ENCODE assay signal across 9 cellular contexts in genomic region chr9:93592389-93593021, GRCh38. TPM values are rescaled to one million over a fixed set of nuclear protein-coding genes. Genes with fewer than 3 reads are reported as not detected.
DNase-seq lines count a peak whose midpoint lies in the region; ATAC-seq and TF ChIP-seq lines count a peak whose summit lies in the region.
"Had no signal": no experiment of that assay in that cellular context is flagged by ENCODE, and none has a peak within 500 bp of the region (broad histone marks: within the 10 kb centered on the region; RNA-seq: fewer than 3 reads in every experiment).

No MANE protein-coding gene starts in this region.

- no peaks in the 10 kb centered on the region for H3K27me3 Mint-ChIP-seq in activated T-helper 2 cell treated with anti-CD3 and anti-CD28 coated beads, Interferon-gamma antibody, Interleukin-2, Interleukin-4, amounts not matched to agents 10 μg/mL and 5 μg/mL and 100 μg/mL, durations not matched to agents 14 hours and 24 hours and 36 hours (ENCODE audit: low read depth)

- no peak overlapping the region for H3K27ac ChIP-seq in aorta (ENCODE audit: low read depth in 1 of 2, low read length in 2 of 2)

- no peaks in the 10 kb centered on the region for H3K4me1 ChIP-seq in aorta (ENCODE audit: control insufficient read depth in 1 of 2, insufficient read depth in 2 of 2, low read length in 2 of 2)

- TF ChIP-seq CTCF in foreskin fibroblast (IDR thresholded peaks at IDR 0.05; ENCODE audit: low read depth, low read length): peak; percentile 11

- DNase-seq in left ventricle myocardium superior (no peak), Right ventricle myocardium inferior (ENCODE audit: missing footprints) (no peak), RKO (ENCODE audit: low spot score) (peak; percentile 22), foreskin fibroblast (peak in 1 of 2 donors; percentile 33), aorta (peak; percentile 34 to 37), KBM-7 (no peak)
- no peak for DNase-seq in activated T-helper 2 cell treated with anti-CD3 and anti-CD28 coated beads, Interferon-gamma antibody, Interleukin-2, Interleukin-4, amounts not matched to agents 10 μg/mL and 5 μg/mL and 100 μg/mL, durations not matched to agents 14 hours and 24 hours and 36 hours (ENCODE audit: low spot score)
- DNase-seq: cerebellar nuclear complex had no signal

- H3K27ac Mint-ChIP-seq in activated T-helper 2 cell treated with anti-CD3 and anti-CD28 coated beads, Interferon-gamma antibody, Interleukin-2, Interleukin-4, amounts not matched to agents 10 μg/mL and 5 μg/mL and 100 μg/mL, durations not matched to agents 14 hours and 24 hours and 36 hours: no peak overlapping the region

- H3K36me3 Mint-ChIP-seq in activated T-helper 2 cell treated with anti-CD3 and anti-CD28 coated beads, Interferon-gamma antibody, Interleukin-2, Interleukin-4, amounts not matched to agents 10 μg/mL and 5 μg/mL and 100 μg/mL, durations not matched to agents 14 hours and 24 hours and 36 hours (ENCODE audit: low read depth): no peaks in the 10 kb centered on the region

- H3K9me3 ChIP-seq in aorta (ENCODE audit: control insufficient read depth, low read length): no peaks in the 10 kb centered on the region

- H3K4me1 Mint-ChIP-seq in activated T-helper 2 cell treated with anti-CD3 and anti-CD28 coated beads, Interferon-gamma antibody, Interleukin-2, Interleukin-4, amounts not matched to agents 10 μg/mL and 5 μg/mL and 100 μg/mL, durations not matched to agents 14 hours and 24 hours and 36 hours (ENCODE audit: low read depth): peaks cover 13% of the 10 kb centered on the region

- WGBS in aorta, 2 donors: 75 to 81% methylated on average over 7 of the region's 7 CpGs

- H3K9me3 Mint-ChIP-seq in activated T-helper 2 cell treated with anti-CD3 and anti-CD28 coated beads, Interferon-gamma antibody, Interleukin-2, Interleukin-4, amounts not matched to agents 10 μg/mL and 5 μg/mL and 100 μg/mL, durations not matched to agents 14 hours and 24 hours and 36 hours: no peaks in the 10 kb centered on the region

- intact Hi-C loops in left ventricle myocardium superior (cut with micrococcal nuclease): no loop called here
- intact Hi-C loops in Right ventricle myocardium inferior (cut with DNase I): no loop called here
- intact Hi-C loops in aorta (cut with DNase I): no loop called here
- intact Hi-C loops in activated T-helper 2 cell treated with anti-CD3 and anti-CD28 coated beads, Interferon-gamma antibody, Interleukin-2, Interleukin-4, amounts not matched to agents 10 μg/mL and 5 μg/mL and 100 μg/mL, durations not matched to agents 14 hours and 24 hours and 36 hours (cut with micrococcal nuclease): no loop called here

- in situ Hi-C loops in KBM-7 (cut with MboI; ENCODE audit: low pct_unique_long_range_greater_than_20kb, low sequenced_read_pairs): loop anchor here (25.0 kb wide), 1 partner anchor 95 kb away; no protein-coding TSS in a partner anchor

- no peaks in the 10 kb centered on the region for H3K27me3 ChIP-seq in aorta (ENCODE audit: control insufficient read depth in 1 of 2, insufficient read depth in 2 of 2, low read length in 1 of 2)

- H3K4me3 ChIP-seq in foreskin fibroblast (ENCODE audit: low read depth in 1 of 2, low read length in 2 of 2) (no peak overlapping the region), aorta (ENCODE audit: low read length in 2 of 2) (no peak overlapping the region)

- no peak overlapping the region for H3K4me3 Mint-ChIP-seq in activated T-helper 2 cell treated with anti-CD3 and anti-CD28 coated beads, Interferon-gamma antibody, Interleukin-2, Interleukin-4, amounts not matched to agents 10 μg/mL and 5 μg/mL and 100 μg/mL, durations not matched to agents 14 hours and 24 hours and 36 hours (ENCODE audit: low read depth)

- no peaks in the 10 kb centered on the region for H3K36me3 ChIP-seq in aorta (ENCODE audit: control insufficient read depth in 1 of 2, insufficient read depth in 2 of 2, low read length in 1 of 2)

- peak; percentile 4 for ATAC-seq in left ventricle myocardium superior
- ATAC-seq in Right ventricle myocardium inferior: no peak
- ATAC-seq in aorta (ENCODE audit: low FRiP score): no peak
- no peak for ATAC-seq in HG03457 (IDR thresholded peaks at IDR 0.05; ENCODE audit: unreplicated experiment)

RNA-seq across cellular contexts. Expression of gene PHF2, which starts 16.1 kb away (rescaled TPM):
- total RNA-seq in left ventricle myocardium superior: 32.0 TPM
- 28.7 TPM for total RNA-seq in Right ventricle myocardium inferior
- total RNA-seq in aorta: 10 to 100 TPM; 29.2 to 32.4 TPM
- polyA plus RNA-seq in aorta: 10 to 100 TPM; 10.3 to 26.7 TPM
- total RNA-seq in activated T-helper 2 cell treated with anti-CD3 and anti-CD28 coated beads, Interferon-gamma antibody, Interleukin-2, Interleukin-4, amounts not matched to agents 10 μg/mL and 5 μg/mL and 100 μg/mL, durations not matched to agents 14 hours and 24 hours and 36 hours: 24.6 and 24.8 TPM in 2 replicates

Comparison
In these comparisons a context has a peak if more than half of its experiments do, and no peak if none do; other contexts are left out.
1. DNase-seq: peak in RKO (single experiment) and aorta (2 of 2); none in left ventricle myocardium superior (single experiment), Right ventricle myocardium inferior (single experiment), activated T-helper 2 cell treated with anti-CD3 and anti-CD28 coated beads, Interferon-gamma antibody, Interleukin-2, Interleukin-4, amounts not matched to agents 10 μg/mL and 5 μg/mL and 100 μg/mL, durations not matched to agents 14 hours and 24 hours and 36 hours (single experiment) and KBM-7 (single experiment).